1 cellular context compared by ENCODE assay signal in genomic region chr16:82150569-82150968, GRCh38.
TF ChIP-seq lines count a peak whose summit lies in the region.

No MANE protein-coding gene starts in this region.

TF ChIP-seq in IMR-90, 13 proteins besides CTCF, POLR2A, EP300 and RAD21 (continued from another document):
- TF ChIP-seq ELK1 (IDR thresholded peaks at IDR 0.05; ENCODE audit: borderline replicate concordance, low read depth, low read length) (no peak), RCOR1 (IDR thresholded peaks at IDR 0.05; ENCODE audit: insufficient replicate concordance, low read length) (no peak), SMC3 (IDR thresholded peaks at IDR 0.05; ENCODE audit: low read depth, low read length) (no peak)
